ENCODE assay signal across 21 cellular contexts in the genomic region with DNA sequence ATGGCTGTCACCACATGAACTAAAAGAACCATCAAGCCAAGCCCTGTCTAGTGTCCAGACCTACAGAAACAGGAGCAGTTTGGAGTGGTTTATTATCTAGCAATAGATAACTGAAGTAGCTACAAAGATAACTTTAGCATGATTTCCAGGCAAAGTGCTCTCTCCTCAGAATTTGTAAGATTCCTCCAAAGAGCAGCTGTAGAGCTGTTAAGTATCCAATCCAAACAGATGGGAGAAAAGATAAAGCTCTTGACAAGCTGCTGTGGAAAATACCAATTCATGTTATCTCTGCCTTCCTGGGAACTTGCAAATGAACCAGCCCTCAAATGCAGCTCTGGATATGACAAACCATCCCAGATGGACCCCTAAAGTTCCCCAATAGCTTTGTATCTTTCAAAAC.
DNase-seq lines count a peak whose midpoint lies in the region; ATAC-seq and TF ChIP-seq lines count a peak whose summit lies in the region.
"Had no signal": no experiment of that assay in that cellular context is flagged by ENCODE, and none has a peak within 500 bp of the region (broad histone marks: within the 10 kb centered on the region; RNA-seq: fewer than 3 reads in every experiment).

No MANE protein-coding gene starts in this region.

- peaks cover 0 to 20% (median 0%) of the 10 kb centered on the region in 6 donors for H3K36me3 ChIP-seq in spleen
- no peaks in the 10 kb centered on the region for H3K36me3 ChIP-seq in CD4-positive, alpha-beta memory T cell (ENCODE audit: insufficient read depth, low read length)
- H3K36me3 ChIP-seq: BE2C, heart right ventricle, MG63, pancreas, Peyer's patch, right lobe of liver had no signal

- H3K4me1 Mint-ChIP-seq in activated CD8-positive, alpha-beta T cell treated with anti-CD3 and anti-CD28 coated beads for 36 hours (ENCODE audit: low read depth) = peaks cover 21% of the 10 kb centered on the region
- peaks cover 12% of the 10 kb centered on the region for H3K4me1 Mint-ChIP-seq in activated CD8-positive, alpha-beta T cell treated with anti-CD3 and anti-CD28 coated beads, Interleukin-2, amount 10 ng/mL, durations not matched to agents 7 days and 5 days (ENCODE audit: low read depth)
- peaks cover 12 to 41% (median 25%) of the 10 kb centered on the region in 4 donors for H3K4me1 Mint-ChIP-seq in CD4-positive, alpha-beta memory T cell

- intact Hi-C loops in activated CD8-positive, alpha-beta T cell treated with anti-CD3 and anti-CD28 coated beads for 36 hours (cut with micrococcal nuclease) = no loop called here
- intact Hi-C loops in spleen (cut with DNase I; ENCODE audit: low total_unique reads) = no loop called here
- intact Hi-C loops in CD4-positive, alpha-beta memory T cell (cut with micrococcal nuclease) = no loop called here

- peak overlapping the region; percentile 39 for H3K27ac Mint-ChIP-seq in activated CD8-positive, alpha-beta T cell treated with anti-CD3 and anti-CD28 coated beads for 36 hours
- H3K27ac Mint-ChIP-seq in activated CD8-positive, alpha-beta T cell treated with anti-CD3 and anti-CD28 coated beads, Interleukin-2, amount 10 ng/mL, durations not matched to agents 7 days and 5 days = no peak overlapping the region
- peak overlapping the region in 1 of 7 donors; percentile 30 for H3K27ac Mint-ChIP-seq in CD4-positive, alpha-beta memory T cell
- H3K27ac Mint-ChIP-seq: activated CD4-positive, alpha-beta memory T cell treated with anti-CD3 and anti-CD28 coated beads for 36 hours; activated naive CD4-positive, alpha-beta T cell treated with anti-CD3 and anti-CD28 coated beads, Interleukin-2, amount 50 U/mL, for 24 hours had no signal

- H3K4me3 Mint-ChIP-seq in activated CD8-positive, alpha-beta T cell treated with anti-CD3 and anti-CD28 coated beads for 36 hours = no peak overlapping the region
- H3K4me3 Mint-ChIP-seq in activated CD8-positive, alpha-beta T cell treated with anti-CD3 and anti-CD28 coated beads, Interleukin-2, amount 10 ng/mL, durations not matched to agents 7 days and 5 days = no peak overlapping the region
- peak overlapping the region in 1 of 8 donors; percentile 31 for H3K4me3 Mint-ChIP-seq in CD4-positive, alpha-beta memory T cell
- H3K4me3 Mint-ChIP-seq: activated CD4-positive, alpha-beta memory T cell treated with anti-CD3 and anti-CD28 coated beads for 36 hours; activated naive CD4-positive, alpha-beta T cell treated with anti-CD3 and anti-CD28 coated beads, Interleukin-2, amount 50 U/mL, for 24 hours had no signal

- H3K4me3 ChIP-seq in fibroblast of the aortic adventitia (ENCODE audit: low read depth, low read length) (no peak overlapping the region), spleen (no peak overlapping the region)
- H3K4me3 ChIP-seq in CD4-positive, alpha-beta memory T cell (ENCODE audit: low read length in 2 of 2) = no peak overlapping the region
- H3K4me3 ChIP-seq: heart right ventricle, MG63, pancreas, Peyer's patch, right lobe of liver had no signal

- no peak for DNase-seq in activated CD8-positive, alpha-beta T cell treated with anti-CD3 and anti-CD28 coated beads for 36 hours
- no peak for DNase-seq in activated CD8-positive, alpha-beta T cell treated with anti-CD3 and anti-CD28 coated beads, Interleukin-2, amount 10 ng/mL, durations not matched to agents 7 days and 5 days
- DNase-seq in SK-N-DZ (ENCODE audit: low spot score) = peak; percentile 52
- DNase-seq in fibroblast of the aortic adventitia (ENCODE audit: low read depth) = peak; percentile 46
- DNase-seq in spleen = no peak
- DNase-seq in HuH-7 (ENCODE audit: low spot score) = no peak
- no peak for DNase-seq in CD4-positive, alpha-beta memory T cell
- DNase-seq: activated CD4-positive, alpha-beta memory T cell treated with anti-CD3 and anti-CD28 coated beads for 36 hours; activated T-cell treated with anti-CD3 and anti-CD28 coated beads, Interleukin-2, amount 50 U/mL, for 48 hours; BE2C; cortex of kidney; heart right ventricle; IMR-90; MG63; NCI-H1436 treated with DMSO at 0.1 percent for 48 hours; pancreas; Peyer's patch had no signal

- peaks cover 0 to 41% (median 21%) of the 10 kb centered on the region in 8 donors for H3K9me3 ChIP-seq in spleen
- H3K9me3 ChIP-seq in CD4-positive, alpha-beta memory T cell (ENCODE audit: control insufficient read depth in 1 of 2, low read length in 2 of 2) = no peaks in the 10 kb centered on the region
- H3K9me3 ChIP-seq: BE2C, pancreas, right lobe of liver had no signal

- ATAC-seq in activated CD8-positive, alpha-beta T cell treated with anti-CD3 and anti-CD28 coated beads for 36 hours = no peak
- ATAC-seq in activated CD8-positive, alpha-beta T cell treated with anti-CD3 and anti-CD28 coated beads, Interleukin-2, amount 10 ng/mL, durations not matched to agents 7 days and 5 days = no peak
- ATAC-seq in GM19397 (IDR thresholded peaks at IDR 0.05; ENCODE audit: unreplicated experiment) = no peak
- ATAC-seq: heart right ventricle, pancreas, right lobe of liver had no signal

- no peaks in the 10 kb centered on the region for H3K27me3 ChIP-seq in spleen (replicated peaks in 1 of 7)
- no peaks in the 10 kb centered on the region for H3K27me3 ChIP-seq in CD4-positive, alpha-beta memory T cell (ENCODE audit: insufficient read depth, low read length)
- H3K27me3 ChIP-seq: BE2C, heart right ventricle, MG63, pancreas, Peyer's patch, right lobe of liver had no signal

- H3K27me3 Mint-ChIP-seq in activated CD8-positive, alpha-beta T cell treated with anti-CD3 and anti-CD28 coated beads for 36 hours = no peaks in the 10 kb centered on the region
- H3K27me3 Mint-ChIP-seq in activated CD8-positive, alpha-beta T cell treated with anti-CD3 and anti-CD28 coated beads, Interleukin-2, amount 10 ng/mL, durations not matched to agents 7 days and 5 days (ENCODE audit: low read depth) = no peaks in the 10 kb centered on the region
- no peaks in the 10 kb centered on the region for H3K27me3 Mint-ChIP-seq in CD4-positive, alpha-beta memory T cell
- H3K27me3 Mint-ChIP-seq: activated CD4-positive, alpha-beta memory T cell treated with anti-CD3 and anti-CD28 coated beads for 36 hours; activated naive CD4-positive, alpha-beta T cell treated with anti-CD3 and anti-CD28 coated beads, Interleukin-2, amount 50 U/mL, for 24 hours had no signal

- H3K9me3 Mint-ChIP-seq in activated CD8-positive, alpha-beta T cell treated with anti-CD3 and anti-CD28 coated beads for 36 hours = peaks cover 26% of the 10 kb centered on the region
- H3K9me3 Mint-ChIP-seq in activated CD8-positive, alpha-beta T cell treated with anti-CD3 and anti-CD28 coated beads, Interleukin-2, amount 10 ng/mL, durations not matched to agents 7 days and 5 days (ENCODE audit: insufficient read depth) = peaks cover 22% of the 10 kb centered on the region
- peaks cover under 1 to 32% (median 14%) of the 10 kb centered on the region in 8 donors for H3K9me3 Mint-ChIP-seq in CD4-positive, alpha-beta memory T cell

- POLR2A ChIA-PET in activated CD8-positive, alpha-beta T cell treated with anti-CD3 and anti-CD28 coated beads for 36 hours (lab: Charles Lee) = no interaction called here
- POLR2A ChIA-PET in activated CD8-positive, alpha-beta T cell treated with anti-CD3 and anti-CD28 coated beads, Interleukin-2, amount 10 ng/mL, durations not matched to agents 7 days and 5 days (lab: Charles Lee) = interaction anchor here (1.1 kb wide), 1 partner anchor 14 kb away, joined by 3 read pairs; no protein-coding TSS in a partner anchor
- POLR2A ChIA-PET in CD4-positive, alpha-beta memory T cell (lab: Charles Lee; ENCODE audit: partially characterized antibody) = interaction anchor here (0.8 to 0.9 kb wide), 2 partner anchors 79 to 151 kb away, joined by 3 read pairs; partner anchors contain the start of genes AMN1 and RESF1

- peaks cover 5 to 59% (median 24%) of the 10 kb centered on the region in 6 donors for H3K4me1 ChIP-seq in spleen
- peaks cover 19% of the 10 kb centered on the region for H3K4me1 ChIP-seq in CD4-positive, alpha-beta memory T cell (ENCODE audit: insufficient read depth, low read length)
- H3K4me1 ChIP-seq: BE2C, pancreas, right lobe of liver had no signal

- no peak for TF ChIP-seq CTCF in activated CD8-positive, alpha-beta T cell treated with anti-CD3 and anti-CD28 coated beads for 36 hours (IDR thresholded peaks at IDR 0.05)
- TF ChIP-seq CTCF in fibroblast of the aortic adventitia (IDR thresholded peaks at IDR 0.05; ENCODE audit: insufficient read depth, low read length) (no peak), spleen (IDR thresholded peaks at IDR 0.05 in 8 of 11, conservative IDR thresholded peaks at IDR 0.05 in 3 of 11) (no peak)

- H3K36me3 Mint-ChIP-seq in activated CD8-positive, alpha-beta T cell treated with anti-CD3 and anti-CD28 coated beads for 36 hours (ENCODE audit: low read depth) = peaks cover 19% of the 10 kb centered on the region
- H3K36me3 Mint-ChIP-seq in activated CD8-positive, alpha-beta T cell treated with anti-CD3 and anti-CD28 coated beads, Interleukin-2, amount 10 ng/mL, durations not matched to agents 7 days and 5 days (ENCODE audit: low read depth) = peaks cover 38% of the 10 kb centered on the region
- peaks cover 7% of the 10 kb centered on the region in 2 donors for H3K36me3 Mint-ChIP-seq in CD4-positive, alpha-beta memory T cell

- H3K27ac ChIP-seq in spleen = peak overlapping the region in 5 of 8 donors; percentile 1 to 67 (median 12)
- no peak overlapping the region for H3K27ac ChIP-seq in CD4-positive, alpha-beta memory T cell (ENCODE audit: low read depth, low read length)
- H3K27ac ChIP-seq: HL-60, pancreas, Peyer's patch, right lobe of liver had no signal

- TF ChIP-seq POLR2A in spleen (IDR thresholded peaks at IDR 0.05) = no peak

- CTCF ChIA-PET in activated CD8-positive, alpha-beta T cell treated with anti-CD3 and anti-CD28 coated beads for 36 hours (lab: Charles Lee) = interaction anchor here (1.2 kb wide), 1 partner anchor 14 kb away, joined by 4 read pairs; no protein-coding TSS in a partner anchor
- CTCF ChIA-PET in activated CD8-positive, alpha-beta T cell treated with anti-CD3 and anti-CD28 coated beads, Interleukin-2, amount 10 ng/mL, durations not matched to agents 7 days and 5 days (lab: Charles Lee) = interaction anchor here (1.4 kb wide), 1 partner anchor 16 kb away, joined by 6 read pairs; no protein-coding TSS in a partner anchor
- CTCF ChIA-PET in CD4-positive, alpha-beta memory T cell (lab: Charles Lee; ENCODE audit: partially characterized antibody) = interaction anchor here (0.8 to 2.0 kb wide), 3 partner anchors 9 to 13 kb away, joined by 3 to 6 read pairs (median 5); no protein-coding TSS in a partner anchor

Comparison
In these comparisons a context has a peak if more than half of its experiments do, and no peak if none do; other contexts are left out.
1. DNase-seq: peak in SK-N-DZ (single experiment) and fibroblast of the aortic adventitia (single experiment); none in activated CD8-positive, alpha-beta T cell treated with anti-CD3 and anti-CD28 coated beads for 36 hours (single experiment), activated CD8-positive, alpha-beta T cell treated with anti-CD3 and anti-CD28 coated beads, Interleukin-2, amount 10 ng/mL, durations not matched to agents 7 days and 5 days (single experiment), spleen (single experiment), HuH-7 (single experiment) and CD4-positive, alpha-beta memory T cell (0 of 5).